In the genomic region with DNA sequence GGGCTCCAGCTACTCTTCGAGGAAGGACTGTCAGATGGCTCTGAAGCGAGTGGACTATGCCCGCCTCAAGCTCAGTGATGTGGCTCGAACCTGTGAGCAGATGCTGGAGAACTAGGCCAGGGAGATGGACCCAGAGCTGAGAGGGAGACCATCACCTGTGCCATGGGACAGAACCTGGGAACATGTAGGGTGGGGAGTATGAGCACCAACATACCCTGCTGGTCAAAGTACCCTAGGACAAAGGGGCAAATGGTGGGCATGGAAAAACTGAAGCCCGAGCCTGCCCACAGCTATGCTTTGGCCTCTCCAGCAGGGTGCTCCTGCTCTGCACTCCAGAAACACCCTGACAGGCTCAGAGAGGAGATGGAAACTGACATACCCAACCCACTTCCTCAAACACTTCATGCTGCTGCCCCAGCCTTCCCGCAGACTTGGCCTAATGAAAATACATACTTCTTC, we compare ENCODE assay signal across 11 cellular contexts.
DNase-seq lines count a peak whose midpoint lies in the region; ATAC-seq and TF ChIP-seq lines count a peak whose summit lies in the region.
"Had no signal": no experiment of that assay in that cellular context is flagged by ENCODE, and none has a peak within 500 bp of the region (broad histone marks: within the 10 kb centered on the region; RNA-seq: fewer than 3 reads in every experiment).

No MANE protein-coding gene starts in this region.

- no peaks in the 10 kb centered on the region for H3K9me3 ChIP-seq in BLaER1 treated with 17β-estradiol and CSF1 and Interleukin-3, amounts not matched to agents 10 nM and 100 nM (replicated peaks in 1 of 11)
- H3K9me3 ChIP-seq in SU-DHL-6 (ENCODE audit: insufficient read depth, low read length), result no peaks in the 10 kb centered on the region

- H3K27me3 ChIP-seq in BLaER1 treated with 17β-estradiol and CSF1 and Interleukin-3, amounts not matched to agents 10 nM and 100 nM, result peaks cover 2 to 35% (median 24%) of the 10 kb centered on the region in 11 experiments; a peak in 21 of 22 replicates
- H3K27me3 ChIP-seq in SU-DHL-6 (ENCODE audit: low read length), result no peaks in the 10 kb centered on the region

- no peaks in the 10 kb centered on the region for H3K9me2 ChIP-seq in SU-DHL-6 (replicated peaks; ENCODE audit: insufficient read depth, low read length)

- no peaks in the 10 kb centered on the region for H3F3A ChIP-seq in SU-DHL-6 (ENCODE audit: insufficient read depth)

- peaks cover 0 to 38% (median 0%) of the 10 kb centered on the region in 11 experiments; a peak in 5 of 22 replicates for H3K36me3 ChIP-seq in BLaER1 treated with 17β-estradiol and CSF1 and Interleukin-3, amounts not matched to agents 10 nM and 100 nM
- no peaks in the 10 kb centered on the region for H3K36me3 ChIP-seq in SU-DHL-6 (ENCODE audit: low read length)

- peak overlapping the region; percentile 86 to 98 (median 91) for H3K4me2 ChIP-seq in BLaER1 treated with 17β-estradiol and CSF1 and Interleukin-3, amounts not matched to agents 10 nM and 100 nM
- peak overlapping the region; percentile 89 for H3K4me2 ChIP-seq in SU-DHL-6 (ENCODE audit: low read depth, low read length, poor library complexity, severe bottlenecking)

- TF ChIP-seq CTCF in SU-DHL-6 (IDR thresholded peaks at IDR 0.05; ENCODE audit: insufficient read depth, low read length, poor library complexity, severe bottlenecking), result peak; percentile 18

- H3K27ac ChIP-seq in BLaER1 treated with 17β-estradiol and CSF1 and Interleukin-3, amounts not matched to agents 10 nM and 100 nM, result peak overlapping the region in 9 of 11 experiments; percentile 31 to 89 (median 77); a peak in 15 of 22 replicates
- H3K27ac ChIP-seq in SU-DHL-6 (ENCODE audit: low read depth, low read length), result 0 out of 2 replicates have a peak overlapping the region, but pooled peaks have one; percentile 16
- H3K27ac ChIP-seq: epithelial cell of prostate had no signal

- peaks cover 0 to 14% (median 0%) of the 10 kb centered on the region in 11 experiments; a peak in 3 of 22 replicates for H4K20me1 ChIP-seq in BLaER1 treated with 17β-estradiol and CSF1 and Interleukin-3, amounts not matched to agents 10 nM and 100 nM
- no peaks in the 10 kb centered on the region for H4K20me1 ChIP-seq in SU-DHL-6 (ENCODE audit: low read depth, low read length)

- no peaks in the 10 kb centered on the region for H3K79me2 ChIP-seq in SU-DHL-6 (ENCODE audit: insufficient read depth, low read length)

- H3K4me3 ChIP-seq in BLaER1 treated with 17β-estradiol and CSF1 and Interleukin-3, amounts not matched to agents 10 nM and 100 nM, result peak overlapping the region in 3 of 10 experiments; percentile 22 to 66 (median 64); a peak in 5 of 20 replicates
- no peak overlapping the region for H3K4me3 ChIP-seq in SU-DHL-6 (ENCODE audit: insufficient read depth, low read length, poor library complexity, severe bottlenecking)

- peak overlapping the region in 9 of 11 experiments; percentile 31 to 86 (median 81); a peak in 14 of 22 replicates for H3K9ac ChIP-seq in BLaER1 treated with 17β-estradiol and CSF1 and Interleukin-3, amounts not matched to agents 10 nM and 100 nM
- H3K9ac ChIP-seq in SU-DHL-6 (ENCODE audit: low read length), result no peak overlapping the region

- H3K4me1 ChIP-seq in BLaER1 treated with 17β-estradiol and CSF1 and Interleukin-3, amounts not matched to agents 10 nM and 100 nM, result peaks cover 32 to 83% (median 58%) of the 10 kb centered on the region in 10 experiments

- DNase-seq in globus pallidus (ENCODE audit: low spot score) (peak; percentile 47), NCI-H2196 treated with DMSO at 0.1 percent for 48 hours (lab: John Stamatoyannopoulos, UW; ENCODE audit: unreplicated experiment) (no peak)
- DNase-seq in activated T-cell treated with anti-CD3 and anti-CD28 coated beads, Interleukin-2, amount 50 U/mL, for 48 hours, result no peak
- DNase-seq: activated CD8-positive, alpha-beta memory T cell treated with anti-CD3 and anti-CD28 coated beads for 24 hours; mesenchymal stem cell had no signal

- ATAC-seq in GM21619 (IDR thresholded peaks at IDR 0.05; ENCODE audit: unreplicated experiment) (peak; percentile 38), GM18517 (IDR thresholded peaks at IDR 0.05; ENCODE audit: unreplicated experiment) (no peak), GM21526 (IDR thresholded peaks at IDR 0.05; ENCODE audit: low FRiP score, unreplicated experiment) (no peak)

- H2AFZ ChIP-seq in SU-DHL-6 (ENCODE audit: low read depth, low read length, severe bottlenecking), result no peak overlapping the region
